ENCODE assay signal across 24 cellular contexts in the genomic region with DNA sequence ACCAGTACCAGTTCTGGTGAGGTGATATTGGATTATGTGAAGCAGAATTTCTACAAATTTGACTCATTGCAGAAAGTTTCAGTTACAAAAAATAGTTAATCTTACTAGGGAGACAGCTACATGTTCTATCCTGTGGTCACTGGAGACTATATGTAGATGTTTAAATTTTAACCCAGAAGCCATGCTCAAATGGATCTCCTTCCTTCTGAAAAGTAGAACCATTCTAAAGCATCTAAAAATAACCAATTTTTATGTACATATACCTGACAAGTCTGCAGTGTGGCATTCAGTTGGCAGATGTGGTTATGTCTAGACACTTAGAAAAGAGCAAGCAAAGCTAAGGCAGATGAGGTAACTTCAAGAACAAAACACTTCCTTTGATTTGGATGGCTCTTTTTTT.
DNase-seq lines count a peak whose midpoint lies in the region; ATAC-seq, FAIRE-seq and TF ChIP-seq lines count a peak whose summit lies in the region.
"Had no signal": no experiment of that assay in that cellular context is flagged by ENCODE, and none has a peak within 500 bp of the region (broad histone marks: within the 10 kb centered on the region; RNA-seq: fewer than 3 reads in every experiment).

No MANE protein-coding gene starts in this region.

- ATAC-seq in GM21381 (IDR thresholded peaks at IDR 0.05; ENCODE audit: unreplicated experiment) = peak; percentile 77
- peak; percentile 74 for ATAC-seq in HG02981 (IDR thresholded peaks at IDR 0.05; ENCODE audit: unreplicated experiment)
- ATAC-seq in HG03460 (IDR thresholded peaks at IDR 0.05; ENCODE audit: unreplicated experiment) = peak; percentile 89
- ATAC-seq in GM18867 (IDR thresholded peaks at IDR 0.05; ENCODE audit: unreplicated experiment) = no peak
- no peak for ATAC-seq in HG02642 (IDR thresholded peaks at IDR 0.05; ENCODE audit: poor library complexity, unreplicated experiment)
- no peak for ATAC-seq in activated CD8-positive, alpha-beta T cell treated with anti-CD3 and anti-CD28 coated beads, Interleukin-2, amount 10 ng/mL, durations not matched to agents 7 days and 5 days
- ATAC-seq: activated naive CD8-positive, alpha-beta T cell treated with anti-CD3 and anti-CD28 coated beads, Interleukin-2, amount 50 U/mL, for 24 hours; naive thymus-derived CD4-positive, alpha-beta T cell; Panc1; T-helper 17 cell had no signal

- POLR2A ChIA-PET in activated CD8-positive, alpha-beta T cell treated with anti-CD3 and anti-CD28 coated beads, Interleukin-2, amount 10 ng/mL, durations not matched to agents 7 days and 5 days (lab: Charles Lee) = no interaction called here

- H3K27me3 Mint-ChIP-seq in mesothelial cell of epicardium (ENCODE audit: low read depth) = no peaks in the 10 kb centered on the region
- no peaks in the 10 kb centered on the region for H3K27me3 Mint-ChIP-seq in activated CD8-positive, alpha-beta T cell treated with anti-CD3 and anti-CD28 coated beads, Interleukin-2, amount 10 ng/mL, durations not matched to agents 7 days and 5 days (ENCODE audit: low read depth)
- H3K27me3 Mint-ChIP-seq: activated naive CD8-positive, alpha-beta T cell treated with anti-CD3 and anti-CD28 coated beads, Interleukin-2, amount 50 U/mL, for 24 hours; brain; naive thymus-derived CD4-positive, alpha-beta T cell; T-helper 17 cell had no signal

- CTCF ChIA-PET in activated CD8-positive, alpha-beta T cell treated with anti-CD3 and anti-CD28 coated beads, Interleukin-2, amount 10 ng/mL, durations not matched to agents 7 days and 5 days (lab: Charles Lee) = interaction anchor here (0.6 to 1.1 kb wide), 3 partner anchors 15 to 70 kb away, joined by 3 read pairs; no protein-coding TSS in a partner anchor

- no peaks in the 10 kb centered on the region for H3K4me1 Mint-ChIP-seq in mesothelial cell of epicardium
- no peaks in the 10 kb centered on the region for H3K4me1 Mint-ChIP-seq in activated CD8-positive, alpha-beta T cell treated with anti-CD3 and anti-CD28 coated beads, Interleukin-2, amount 10 ng/mL, durations not matched to agents 7 days and 5 days (ENCODE audit: low read depth)
- H3K4me1 Mint-ChIP-seq: activated naive CD8-positive, alpha-beta T cell treated with anti-CD3 and anti-CD28 coated beads, Interleukin-2, amount 50 U/mL, for 24 hours; brain had no signal

- no peaks in the 10 kb centered on the region for H3K9me3 Mint-ChIP-seq in mesothelial cell of epicardium
- no peaks in the 10 kb centered on the region for H3K9me3 Mint-ChIP-seq in activated CD8-positive, alpha-beta T cell treated with anti-CD3 and anti-CD28 coated beads, Interleukin-2, amount 10 ng/mL, durations not matched to agents 7 days and 5 days (ENCODE audit: insufficient read depth)
- H3K9me3 Mint-ChIP-seq: activated naive CD8-positive, alpha-beta T cell treated with anti-CD3 and anti-CD28 coated beads, Interleukin-2, amount 50 U/mL, for 24 hours; activated T-helper 2 cell treated with anti-CD3 and anti-CD28 coated beads, Interferon-gamma antibody, Interleukin-2, Interleukin-4, amounts not matched to agents 10 μg/mL and 5 μg/mL and 100 μg/mL, durations not matched to agents 14 hours and 24 hours and 36 hours; brain; HFFc6; naive thymus-derived CD4-positive, alpha-beta T cell had no signal

- no peak overlapping the region for H3K27ac Mint-ChIP-seq in mesothelial cell of epicardium
- H3K27ac Mint-ChIP-seq in activated CD8-positive, alpha-beta T cell treated with anti-CD3 and anti-CD28 coated beads, Interleukin-2, amount 10 ng/mL, durations not matched to agents 7 days and 5 days = no peak overlapping the region
- H3K27ac Mint-ChIP-seq: activated naive CD8-positive, alpha-beta T cell treated with anti-CD3 and anti-CD28 coated beads, Interleukin-2, amount 50 U/mL, for 24 hours; activated T-helper 2 cell treated with anti-CD3 and anti-CD28 coated beads, Interferon-gamma antibody, Interleukin-2, Interleukin-4, amounts not matched to agents 10 μg/mL and 5 μg/mL and 100 μg/mL, durations not matched to agents 14 hours and 24 hours and 36 hours; brain; HFFc6; T-helper 17 cell had no signal

- no peak overlapping the region for H3K4me3 Mint-ChIP-seq in mesothelial cell of epicardium
- no peak overlapping the region for H3K4me3 Mint-ChIP-seq in activated CD8-positive, alpha-beta T cell treated with anti-CD3 and anti-CD28 coated beads, Interleukin-2, amount 10 ng/mL, durations not matched to agents 7 days and 5 days
- H3K4me3 Mint-ChIP-seq: activated naive CD8-positive, alpha-beta T cell treated with anti-CD3 and anti-CD28 coated beads, Interleukin-2, amount 50 U/mL, for 24 hours; brain; HFFc6; naive thymus-derived CD4-positive, alpha-beta T cell; T-helper 17 cell had no signal

- peak; percentile 74 for FAIRE-seq in GM18507 (lab: Jason Lieb, UNC)

- peaks cover 34% of the 10 kb centered on the region for H3K36me3 Mint-ChIP-seq in mesothelial cell of epicardium
- H3K36me3 Mint-ChIP-seq in activated CD8-positive, alpha-beta T cell treated with anti-CD3 and anti-CD28 coated beads, Interleukin-2, amount 10 ng/mL, durations not matched to agents 7 days and 5 days (ENCODE audit: low read depth) = peaks cover 39% of the 10 kb centered on the region

- TF ChIP-seq CTCF in mesothelial cell of epicardium (IDR thresholded peaks at IDR 0.05; ENCODE audit: unreplicated experiment) = no peak

- DNase-seq in GM18507 (ENCODE audit: extremely low spot score, insufficient read length, low read depth) (no peak), mesothelial cell of epicardium (ENCODE audit: low spot score in 2 of 2, unreplicated experiment in 2 of 2) (no peak)
- no peak for DNase-seq in activated CD8-positive, alpha-beta T cell treated with anti-CD3 and anti-CD28 coated beads, Interleukin-2, amount 10 ng/mL, durations not matched to agents 7 days and 5 days
- DNase-seq: activated CD4-positive, alpha-beta T cell treated with anti-CD3 and anti-CD28 coated beads, Interleukin-2, amount 50 U/mL, for 1 hour; activated CD8-positive, alpha-beta memory T cell treated with anti-CD3 and anti-CD28 coated beads, Interleukin-2, amount 50 U/mL, for 4 hours; activated naive CD8-positive, alpha-beta T cell treated with anti-CD3 and anti-CD28 coated beads, Interleukin-2, amount 50 U/mL, for 24 hours; effector memory CD4-positive, alpha-beta T cell; HFFc6; KBM-7; kidney glomerular epithelial cell; mesendoderm; naive thymus-derived CD4-positive, alpha-beta T cell; NCI-H187 treated with DMSO at 0.1 percent for 48 hours; NCI-H2227 treated with DMSO at 0.1 percent for 48 hours; NCI-H774; T-helper 17 cell had no signal

Comparison
In these comparisons a context has a peak if more than half of its experiments do, and no peak if none do; other contexts are left out.
1. ATAC-seq: peak in GM21381 (single experiment), HG02981 (single experiment) and HG03460 (single experiment); none in GM18867 (single experiment), HG02642 (single experiment) and activated CD8-positive, alpha-beta T cell treated with anti-CD3 and anti-CD28 coated beads, Interleukin-2, amount 10 ng/mL, durations not matched to agents 7 days and 5 days (single experiment).